9 cellular contexts compared by ENCODE assay signal in the genomic region with DNA sequence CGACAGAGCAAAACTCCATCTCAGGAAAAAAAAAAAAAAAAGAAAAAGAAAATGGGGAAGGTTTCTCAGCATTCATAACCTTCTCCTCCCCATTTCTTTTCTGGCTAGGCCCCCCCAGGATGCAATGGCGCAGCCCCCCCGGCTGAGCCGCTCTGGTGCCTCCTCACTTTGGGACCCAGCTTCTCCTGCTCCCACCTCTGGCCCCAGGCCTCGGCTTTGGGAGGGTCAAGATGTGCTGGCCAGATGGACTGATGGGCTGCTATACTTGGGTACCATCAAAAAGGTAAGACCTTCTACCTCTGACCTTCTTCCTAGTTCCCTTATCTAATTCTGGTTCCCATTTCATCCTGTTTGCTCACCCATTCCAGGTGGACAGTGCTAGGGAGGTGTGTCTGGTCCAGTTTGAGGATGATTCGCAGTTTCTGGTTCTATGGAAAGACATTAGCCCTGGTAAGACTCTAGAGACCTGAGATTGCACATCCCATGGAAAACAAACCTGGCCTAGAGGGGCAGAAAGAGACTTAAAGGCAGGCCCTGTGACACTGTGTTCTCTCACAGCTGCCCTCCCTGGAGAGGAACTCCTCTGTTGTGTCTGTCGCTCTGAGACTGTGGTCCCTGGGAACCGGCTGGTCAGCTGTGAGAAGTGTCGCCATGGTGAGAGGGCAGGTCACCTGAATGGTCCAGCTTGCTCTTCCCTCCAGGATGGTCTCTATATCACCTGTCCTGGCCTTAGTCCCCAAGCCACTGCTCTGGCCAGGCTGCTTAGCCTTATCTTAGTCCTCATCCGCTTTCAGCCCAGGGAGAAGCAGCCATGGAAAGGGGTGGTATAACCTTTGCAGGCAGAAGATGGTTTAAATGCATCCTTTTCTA. TPM values are rescaled to one million over a fixed set of nuclear protein-coding genes. Genes with fewer than 3 reads are reported as not detected.
DNase-seq lines count a peak whose midpoint lies in the region; ATAC-seq, FAIRE-seq and TF ChIP-seq lines count a peak whose summit lies in the region.
"Had no signal": no experiment of that assay in that cellular context is flagged by ENCODE, and none has a peak within 500 bp of the region (broad histone marks: within the 10 kb centered on the region; RNA-seq: fewer than 3 reads in every experiment).

No MANE protein-coding gene starts in this region.

- H3K27me3 ChIP-seq in H1 (replicated peaks in 1 of 4; ENCODE audit: control insufficient read depth in 3 of 4, extremely low read depth in 1 of 4, insufficient read depth in 3 of 4, low read length in 3 of 4) (no peaks in the 10 kb centered on the region), suprapubic skin (no peaks in the 10 kb centered on the region), body of pancreas (no peaks in the 10 kb centered on the region)

- no peak overlapping the region for H3K14ac ChIP-seq in H1 (ENCODE audit: insufficient read length)

- no peak overlapping the region for H3K4me3 ChIP-seq in H1 (ENCODE audit: extremely low read depth in 1 of 4, insufficient read depth in 2 of 4, low read depth in 3 of 4, low read length in 4 of 4)
- H3K4me3 ChIP-seq in suprapubic skin: peak overlapping the region; percentile 99
- H3K4me3 ChIP-seq in body of pancreas: peak overlapping the region in 1 of 2 donors; percentile 11

- H3K18ac ChIP-seq in H1 (ENCODE audit: extremely low read depth, low read length): no peak overlapping the region

- H2BK20ac ChIP-seq in H1 (ENCODE audit: low read length): no peak overlapping the region

- TF ChIP-seq CTCF in H1 (IDR thresholded peaks at IDR 0.05; ENCODE audit: control extremely low read depth in 1 of 3, insufficient read depth in 1 of 3, low read depth in 1 of 3, low read length in 3 of 3) (no peak), suprapubic skin (IDR thresholded peaks at IDR 0.05) (no peak), body of pancreas (IDR thresholded peaks at IDR 0.05) (no peak)

- no peak overlapping the region for H3K56ac ChIP-seq in H1 (replicated peaks; ENCODE audit: insufficient read length, low read depth, low read length)

- H2AFZ ChIP-seq in H1 (ENCODE audit: low read length): no peak overlapping the region

- no peak for FAIRE-seq in H1 (lab: Jason Lieb, UNC)
- FAIRE-seq: urothelium cell line had no signal

- no peak for ATAC-seq in activated CD8-positive, alpha-beta memory T cell treated with anti-CD3 and anti-CD28 coated beads, Interleukin-2, amount 10 ng/mL, durations not matched to agents 7 days and 5 days
- ATAC-seq in body of pancreas: no peak

- peaks cover 13% of the 10 kb centered on the region for H3K23me2 ChIP-seq in H1 (ENCODE audit: low read depth, low read length)

- no peak for TF ChIP-seq POLR2A in H1 (IDR thresholded peaks at IDR 0.05; ENCODE audit: control extremely low read depth in 1 of 2, low read depth in 2 of 2, low read length in 2 of 2)
- no peak for TF ChIP-seq POLR2A in suprapubic skin (IDR thresholded peaks at IDR 0.05)
- no peak for TF ChIP-seq POLR2A in body of pancreas (IDR thresholded peaks at IDR 0.05)

- WGBS in H1 (ENCODE audit: extremely low coverage in 1 of 2, insufficient coverage in 1 of 2, insufficient read length in 1 of 2, insufficient replicate concordance in 2 of 2, low coverage in 1 of 2, low lambda C conversion rate in 2 of 2, missing lambda C conversion rate in 1 of 2), 2 experiments: 87% methylated on average over 7 of the region's 10 CpGs; no CpG with 5 or more reads in 1 of the 2 experiments
- WGBS in suprapubic skin: 88% methylated on average over 10 of the region's 10 CpGs
- 84 to 85% methylated on average over 7 to 10 of the region's 10 CpGs for WGBS in body of pancreas, 2 donors

- peaks cover 7 to 51% (median 30%) of the 10 kb centered on the region in 4 experiments; a peak in 7 of 8 replicates for H3K36me3 ChIP-seq in H1 (ENCODE audit: control insufficient read depth in 2 of 4, insufficient read depth in 4 of 4, low read length in 3 of 4)
- H3K36me3 ChIP-seq in suprapubic skin: peaks cover 41% of the 10 kb centered on the region
- H3K36me3 ChIP-seq in body of pancreas (replicated peaks in 1 of 2; ENCODE audit: insufficient read depth in 1 of 2, low read depth in 2 of 2): no peaks in the 10 kb centered on the region

- no peak overlapping the region for H3K27ac ChIP-seq in H1 (ENCODE audit: low read depth, low read length)
- H3K27ac ChIP-seq in suprapubic skin: peak overlapping the region; percentile 98
- peak overlapping the region in 2 of 4 donors; percentile 93 to 97 for H3K27ac ChIP-seq in body of pancreas

- H2AK5ac ChIP-seq in H1 (ENCODE audit: low read depth, low read length): no peak overlapping the region

- peaks cover 35% of the 10 kb centered on the region for H3K36me3 Mint-ChIP-seq in activated CD8-positive, alpha-beta memory T cell treated with anti-CD3 and anti-CD28 coated beads, Interleukin-2, amount 10 ng/mL, durations not matched to agents 7 days and 5 days

- H3K4ac ChIP-seq in H1 (replicated peaks; ENCODE audit: insufficient read length, low read depth, low read length): no peak overlapping the region

- H3K27me3 Mint-ChIP-seq in activated CD8-positive, alpha-beta memory T cell treated with anti-CD3 and anti-CD28 coated beads, Interleukin-2, amount 10 ng/mL, durations not matched to agents 7 days and 5 days: no peaks in the 10 kb centered on the region

- H2BK120ac ChIP-seq in H1 (replicated peaks; ENCODE audit: low read depth, low read length): no peak overlapping the region

- peaks cover 4 to 17% of the 10 kb centered on the region in 2 experiments for H4K20me1 ChIP-seq in H1 (replicated peaks in 1 of 2; ENCODE audit: control insufficient read depth in 1 of 2, insufficient read depth in 2 of 2, low read length in 2 of 2)

- peak overlapping the region; percentile 38 for H3K4me3 Mint-ChIP-seq in activated CD8-positive, alpha-beta memory T cell treated with anti-CD3 and anti-CD28 coated beads, Interleukin-2, amount 10 ng/mL, durations not matched to agents 7 days and 5 days

- H3K9me3 Mint-ChIP-seq in activated CD8-positive, alpha-beta memory T cell treated with anti-CD3 and anti-CD28 coated beads, Interleukin-2, amount 10 ng/mL, durations not matched to agents 7 days and 5 days (ENCODE audit: low read depth): no peaks in the 10 kb centered on the region

- no peak overlapping the region for H2BK5ac ChIP-seq in H1 (ENCODE audit: low read depth, low read length)

- no peak overlapping the region; a peak in 1 of 4 replicates for H3K4me2 ChIP-seq in H1 (ENCODE audit: insufficient read depth in 1 of 2, low read depth in 2 of 2, low read length in 2 of 2)

- TF ChIP-seq EP300 in H1 (IDR thresholded peaks at IDR 0.05; ENCODE audit: borderline replicate concordance in 1 of 2, low read depth in 2 of 2, low read length in 2 of 2): no peak
- TF ChIP-seq EP300 in suprapubic skin (IDR thresholded peaks at IDR 0.05): no peak

- DNase-seq in activated CD8-positive, alpha-beta memory T cell treated with anti-CD3 and anti-CD28 coated beads, Interleukin-2, amount 10 ng/mL, durations not matched to agents 7 days and 5 days: no peak
- DNase-seq in activated CD8-positive, alpha-beta memory T cell treated with anti-CD3 and anti-CD28 coated beads, Interleukin-2, amount 50 U/mL, for 48 hours: no peak
- DNase-seq in H1 (ENCODE audit: low read depth in 1 of 2, low spot score in 2 of 2) (no peak), suprapubic skin (ENCODE audit: low spot score in 2 of 2) (no peak), cerebellar nuclear complex (lab: John Stamatoyannopoulos, UW) (no peak), body of pancreas (no peak)
- DNase-seq: activated CD4-positive, alpha-beta T cell treated with anti-CD3 and anti-CD28 coated beads, Interleukin-2, amount 50 U/mL, for 1 hour; AML-193 had no signal

- no peak overlapping the region for H2BK12ac ChIP-seq in H1 (ENCODE audit: low read depth, low read length)

- H4K5ac ChIP-seq in H1 (ENCODE audit: insufficient read length, low read depth, low read length): no peak overlapping the region

- H2BK15ac ChIP-seq in H1 (ENCODE audit: low read length): no peak overlapping the region

- H3K4me1 Mint-ChIP-seq in activated CD8-positive, alpha-beta memory T cell treated with anti-CD3 and anti-CD28 coated beads, Interleukin-2, amount 10 ng/mL, durations not matched to agents 7 days and 5 days: peaks cover 55% of the 10 kb centered on the region

- no peak overlapping the region for H3K9ac ChIP-seq in H1 (replicated peaks in 1 of 4; ENCODE audit: extremely low read depth in 1 of 4, low read depth in 3 of 4, low read length in 3 of 4)

- no peak overlapping the region for H4K91ac ChIP-seq in H1 (replicated peaks; ENCODE audit: insufficient read length, low read length)

- POLR2A ChIA-PET in H1 (lab: Charles Lee; ENCODE audit: partially characterized antibody): interaction anchor here (0.7 to 3.6 kb wide), 7 partner anchors 10 to 435 kb away, joined by 3 to 24 read pairs (median 5); no protein-coding TSS in a partner anchor

- peak overlapping the region; percentile 53; the same call in 1 of the 2 replicates for H4K8ac ChIP-seq in H1 (ENCODE audit: extremely low read depth, insufficient read depth, low read length)

- intact Hi-C loops in body of pancreas (cut with DNase I): no loop called here

- CTCF ChIA-PET in activated CD8-positive, alpha-beta memory T cell treated with anti-CD3 and anti-CD28 coated beads, Interleukin-2, amount 10 ng/mL, durations not matched to agents 7 days and 5 days (lab: Charles Lee): interaction anchor here (1.1 kb wide), 1 partner anchor 14 kb away, joined by 6 read pairs; no protein-coding TSS in a partner anchor
- CTCF ChIA-PET in H1 (lab: Charles Lee; ENCODE audit: partially characterized antibody): interaction anchor here (1.7 kb wide), 1 partner anchor 10 kb away, joined by 8 read pairs; no protein-coding TSS in a partner anchor

- no peak for TF ChIP-seq RAD21 in H1 (IDR thresholded peaks at IDR 0.05 in 1 of 2, conservative IDR thresholded peaks at IDR 0.05 in 1 of 2; ENCODE audit: low read depth in 2 of 2, low read length in 2 of 2)

- H3K9me3 ChIP-seq in H1 (ENCODE audit: insufficient read depth in 2 of 2, low read depth in 1 of 2, low read length in 1 of 2) (no peaks in the 10 kb centered on the region), suprapubic skin (no peaks in the 10 kb centered on the region), body of pancreas (no peaks in the 10 kb centered on the region)

- peaks cover 9% of the 10 kb centered on the region; the same call in 1 of the 2 replicates for H3K79me1 ChIP-seq in H1 (ENCODE audit: low read depth, low read length)

- peaks cover 10 to 34% of the 10 kb centered on the region in 2 experiments for H3K79me2 ChIP-seq in H1 (ENCODE audit: control insufficient read depth in 1 of 2, insufficient read depth in 2 of 2, low read length in 2 of 2)

- H3K23ac ChIP-seq in H1 (ENCODE audit: insufficient read length): no peak overlapping the region

- H3K4me1 ChIP-seq in H1 (replicated peaks in 1 of 4; ENCODE audit: control insufficient read depth in 3 of 4, insufficient read depth in 4 of 4, low read length in 3 of 4) (peaks cover 0 to 20% (median 9%) of the 10 kb centered on the region in 4 experiments; a peak in 6 of 7 replicates), suprapubic skin (peaks cover 51% of the 10 kb centered on the region), body of pancreas (peaks cover 48% of the 10 kb centered on the region)

- no peak overlapping the region for H3K27ac Mint-ChIP-seq in activated CD8-positive, alpha-beta memory T cell treated with anti-CD3 and anti-CD28 coated beads, Interleukin-2, amount 10 ng/mL, durations not matched to agents 7 days and 5 days

RNA-seq across cellular contexts. Expression of gene PHF1, which starts 1.6 kb away (rescaled TPM):
- total RNA-seq in activated CD8-positive, alpha-beta memory T cell treated with anti-CD3 and anti-CD28 coated beads, Interleukin-2, amount 10 ng/mL, durations not matched to agents 7 days and 5 days: 10 to 100 TPM; 26.1 to 36.0 TPM
- 45.4 and 47.3 TPM in 2 replicates for total RNA-seq in H1 (2021; fragmentation: NEBNext Ultra II Directional; extraction: Animal tissue kit (Norgen Biotek cat#: 25700))
- polyA plus RNA-seq in H1 (2011; rRNA removed): 78.6 and 109 TPM in 2 replicates
- 65.5 TPM for polyA plus RNA-seq in H1 (2011; cell fraction: cytosol; rRNA removed)
- 507 TPM for polyA plus RNA-seq in H1 (2011; cell fraction: nucleus; rRNA removed)
- 56.3 to 75.9 TPM (median 63.4 TPM) in 4 replicates for polyA plus RNA-seq in H1 (2012, experiment 1 of 2)
- polyA plus RNA-seq in H1 (2012, experiment 2 of 2): 55.0 TPM
- 46.2 TPM for polyA plus RNA-seq in H1 (2013, experiment 1 of 2)
- polyA plus RNA-seq in H1 (2013, experiment 2 of 2): 40.2 TPM
- polyA minus RNA-seq in H1 (2011; rRNA and poly(A)+ RNA removed): 17.8 and 27.1 TPM in 2 replicates
- polyA minus RNA-seq in H1 (2011; cell fraction: cytosol; rRNA and poly(A)+ RNA removed): 11.4 TPM
- polyA minus RNA-seq in H1 (2011; cell fraction: nucleus; rRNA and poly(A)+ RNA removed): 27.5 TPM
- total RNA-seq in suprapubic skin (100 to 1,000 TPM in 1 of 4 donors, 10 to 100 TPM in 3; 35.9 to 102 (median 48.6) TPM), body of pancreas (10 to 100 TPM; 58.3 to 73.9 TPM)

RNA-seq across cellular contexts. Expression of gene CUTA, which starts 5.5 kb away (rescaled TPM):
- total RNA-seq in activated CD8-positive, alpha-beta memory T cell treated with anti-CD3 and anti-CD28 coated beads, Interleukin-2, amount 10 ng/mL, durations not matched to agents 7 days and 5 days: 100 to 1,000 TPM; 196 to 197 TPM
- 297 and 315 TPM in 2 replicates for total RNA-seq in H1 (2021; fragmentation: NEBNext Ultra II Directional; extraction: Animal tissue kit (Norgen Biotek cat#: 25700))
- 460 and 671 TPM in 2 replicates for polyA plus RNA-seq in H1 (2011; rRNA removed)
- polyA plus RNA-seq in H1 (2011; cell fraction: cytosol; rRNA removed): 337 TPM
- polyA plus RNA-seq in H1 (2011; cell fraction: nucleus; rRNA removed): 468 TPM
- polyA plus RNA-seq in H1 (2012, experiment 1 of 2): 398 to 459 TPM (median 420 TPM) in 4 replicates
- 679 TPM for polyA plus RNA-seq in H1 (2012, experiment 2 of 2)
- 486 TPM for polyA plus RNA-seq in H1 (2013, experiment 1 of 2)
- 464 TPM for polyA plus RNA-seq in H1 (2013, experiment 2 of 2)
- polyA minus RNA-seq in H1 (2011; rRNA and poly(A)+ RNA removed): 124 and 127 TPM in 2 replicates
- polyA minus RNA-seq in H1 (2011; cell fraction: cytosol; rRNA and poly(A)+ RNA removed): 103 TPM
- 92.0 TPM for polyA minus RNA-seq in H1 (2011; cell fraction: nucleus; rRNA and poly(A)+ RNA removed)
- 100 to 1,000 TPM; 119 to 185 (median 159) TPM for total RNA-seq in suprapubic skin
- total RNA-seq in body of pancreas: 100 to 1,000 TPM in 1 of 2 donors, 10 to 100 TPM in 1; 87.7 to 126 TPM

RNA-seq across cellular contexts. Expression of gene SYNGAP1, which starts 7.5 kb away (rescaled TPM):
- total RNA-seq in activated CD8-positive, alpha-beta memory T cell treated with anti-CD3 and anti-CD28 coated beads, Interleukin-2, amount 10 ng/mL, durations not matched to agents 7 days and 5 days: 10 to 100 TPM; 24.1 to 39.8 TPM
- total RNA-seq in H1 (2021; fragmentation: NEBNext Ultra II Directional; extraction: Animal tissue kit (Norgen Biotek cat#: 25700)): 101 and 109 TPM in 2 replicates
- 31.0 and 66.9 TPM in 2 replicates for polyA plus RNA-seq in H1 (2011; rRNA removed)
- 35.6 TPM for polyA plus RNA-seq in H1 (2011; cell fraction: cytosol; rRNA removed)
- 445 TPM for polyA plus RNA-seq in H1 (2011; cell fraction: nucleus; rRNA removed)
- 130 to 242 TPM (median 155 TPM) in 4 replicates for polyA plus RNA-seq in H1 (2012, experiment 1 of 2)
- 34.0 TPM for polyA plus RNA-seq in H1 (2012, experiment 2 of 2)
- polyA plus RNA-seq in H1 (2013, experiment 1 of 2): 54.0 TPM
- polyA plus RNA-seq in H1 (2013, experiment 2 of 2): 61.4 TPM
- 34.2 and 41.9 TPM in 2 replicates for polyA minus RNA-seq in H1 (2011; rRNA and poly(A)+ RNA removed)
- 25.0 TPM for polyA minus RNA-seq in H1 (2011; cell fraction: cytosol; rRNA and poly(A)+ RNA removed)
- polyA minus RNA-seq in H1 (2011; cell fraction: nucleus; rRNA and poly(A)+ RNA removed): 79.5 TPM
- total RNA-seq in suprapubic skin: 10 to 100 TPM; 13.5 to 30.4 (median 14.0) TPM
- 1 to 10 TPM; 5.4 to 5.6 TPM for total RNA-seq in body of pancreas

RNA-seq across cellular contexts. Expression of gene KIFC1, which starts 20.8 kb away (rescaled TPM):
- total RNA-seq in activated CD8-positive, alpha-beta memory T cell treated with anti-CD3 and anti-CD28 coated beads, Interleukin-2, amount 10 ng/mL, durations not matched to agents 7 days and 5 days: 100 to 1,000 TPM; 133 to 187 TPM
- 64.3 and 69.3 TPM in 2 replicates for total RNA-seq in H1 (2021; fragmentation: NEBNext Ultra II Directional; extraction: Animal tissue kit (Norgen Biotek cat#: 25700))
- 46.6 and 60.9 TPM in 2 replicates for polyA plus RNA-seq in H1 (2011; rRNA removed)
- polyA plus RNA-seq in H1 (2011; cell fraction: cytosol; rRNA removed): 68.7 TPM
- polyA plus RNA-seq in H1 (2011; cell fraction: nucleus; rRNA removed): 85.7 TPM
- polyA plus RNA-seq in H1 (2012, experiment 1 of 2): 57.7 to 66.0 TPM (median 62.9 TPM) in 4 replicates
- 42.3 TPM for polyA plus RNA-seq in H1 (2012, experiment 2 of 2)
- polyA plus RNA-seq in H1 (2013, experiment 1 of 2): 45.5 TPM
- polyA plus RNA-seq in H1 (2013, experiment 2 of 2): 44.5 TPM
- polyA minus RNA-seq in H1 (2011; rRNA and poly(A)+ RNA removed): 47.9 and 58.8 TPM in 2 replicates
- 40.5 TPM for polyA minus RNA-seq in H1 (2011; cell fraction: cytosol; rRNA and poly(A)+ RNA removed)
- 41.0 TPM for polyA minus RNA-seq in H1 (2011; cell fraction: nucleus; rRNA and poly(A)+ RNA removed)
- 10 to 100 TPM in 2 of 4 donors, 1 to 10 TPM in 2; 3.2 to 19.5 (median 9.8) TPM for total RNA-seq in suprapubic skin
- total RNA-seq in body of pancreas: under 1 TPM in 1 of 2 donors, not detected in 1; 0.66 TPM

RNA-seq across cellular contexts. Expression of gene ZBTB9, which starts 42.0 kb away (rescaled TPM):
- total RNA-seq in activated CD8-positive, alpha-beta memory T cell treated with anti-CD3 and anti-CD28 coated beads, Interleukin-2, amount 10 ng/mL, durations not matched to agents 7 days and 5 days: 1 to 10 TPM; 7.4 to 9.0 TPM
- 20.2 and 25.0 TPM in 2 replicates for total RNA-seq in H1 (2021; fragmentation: NEBNext Ultra II Directional; extraction: Animal tissue kit (Norgen Biotek cat#: 25700))
- 15.1 and 16.9 TPM in 2 replicates for polyA plus RNA-seq in H1 (2011; rRNA removed)
- 17.9 TPM for polyA plus RNA-seq in H1 (2011; cell fraction: cytosol; rRNA removed)
- 54.7 TPM for polyA plus RNA-seq in H1 (2011; cell fraction: nucleus; rRNA removed)
- polyA plus RNA-seq in H1 (2012, experiment 1 of 2): 28.1 to 36.7 TPM (median 31.7 TPM) in 4 replicates
- polyA plus RNA-seq in H1 (2012, experiment 2 of 2): 23.3 TPM
- 12.5 TPM for polyA plus RNA-seq in H1 (2013, experiment 1 of 2)
- 13.7 TPM for polyA plus RNA-seq in H1 (2013, experiment 2 of 2)
- 24.1 and 24.3 TPM in 2 replicates for polyA minus RNA-seq in H1 (2011; rRNA and poly(A)+ RNA removed)
- polyA minus RNA-seq in H1 (2011; cell fraction: cytosol; rRNA and poly(A)+ RNA removed): 17.0 TPM
- polyA minus RNA-seq in H1 (2011; cell fraction: nucleus; rRNA and poly(A)+ RNA removed): 9.4 TPM
- total RNA-seq in suprapubic skin (1 to 10 TPM; 5.9 to 9.9 (median 7.4) TPM), body of pancreas (1 to 10 TPM; 1.8 to 5.3 TPM)
